In genomic region chr22:24291538-24292201, GRCh38 we compare ENCODE assay signal across 15 cellular contexts. TPM values are rescaled to one million over a fixed set of nuclear protein-coding genes. Genes with fewer than 3 reads are reported as not detected.
DNase-seq lines count a peak whose midpoint lies in the region; ATAC-seq, FAIRE-seq and TF ChIP-seq lines count a peak whose summit lies in the region.
"Had no signal": no experiment of that assay in that cellular context is flagged by ENCODE, and none has a peak within 500 bp of the region (broad histone marks: within the 10 kb centered on the region; RNA-seq: fewer than 3 reads in every experiment).

No MANE protein-coding gene starts in this region.

- no peak for FAIRE-seq in small intestine (lab: Jason Lieb, UNC)

- peaks cover 38% of the 10 kb centered on the region for H4K20me1 ChIP-seq in OCI-LY3 (ENCODE audit: insufficient read depth, low read length)

- peaks cover 60% of the 10 kb centered on the region for H3K79me2 ChIP-seq in OCI-LY3 (ENCODE audit: low read length)

- H3K4me3 ChIP-seq in OCI-LY3 (ENCODE audit: low read length), result peak overlapping the region; percentile 22; the same call in 1 of the 2 replicates
- H3K4me3 ChIP-seq in gastroesophageal sphincter, result no peak overlapping the region
- H3K4me3 ChIP-seq in small intestine (ENCODE audit: low read depth in 1 of 2, low read length in 2 of 2), result no peak overlapping the region
- no peak overlapping the region for H3K4me3 ChIP-seq in CD8-positive, alpha-beta T cell (ENCODE audit: low read depth, low read length)
- H3K4me3 ChIP-seq: GM23338 had no signal

- H3K36me3 Mint-ChIP-seq in CD8-positive, alpha-beta T cell, result peaks cover 5% of the 10 kb centered on the region
- no peaks in the 10 kb centered on the region for H3K36me3 Mint-ChIP-seq in Calu3 (ENCODE audit: insufficient read depth, unreplicated experiment)

- DNase-seq in small intestine (no peak), KBM-7 (no peak), Calu3 (no peak)
- no peak for DNase-seq in CD8-positive, alpha-beta T cell
- DNase-seq: activated CD4-positive, alpha-beta T cell treated with anti-CD3 and anti-CD28 coated beads for 1 hour; activated CD8-positive, alpha-beta memory T cell treated with anti-CD3 and anti-CD28 coated beads, Interleukin-2, amount 10 ng/mL, durations not matched to agents 7 days and 5 days; Caco-2; cortex of kidney; NCI-H1417 treated with DMSO at 0.1 percent for 48 hours had no signal

- no peaks in the 10 kb centered on the region for H3K9me3 Mint-ChIP-seq in CD8-positive, alpha-beta T cell
- H3K9me3 Mint-ChIP-seq in Calu3 (ENCODE audit: low read depth, unreplicated experiment), result no peaks in the 10 kb centered on the region
- H3K9me3 Mint-ChIP-seq: GM23338 had no signal

- H3K4me1 Mint-ChIP-seq in CD8-positive, alpha-beta T cell (ENCODE audit: low read depth), result peaks cover 39% of the 10 kb centered on the region
- H3K4me1 Mint-ChIP-seq in Calu3 (ENCODE audit: low read depth, unreplicated experiment), result peaks cover 27% of the 10 kb centered on the region

- no TSS peak for BruUV-seq in Calu3 (replicated peaks; lab: Mats Ljungman, UMichigan)

- CTCF ChIA-PET in CD8-positive, alpha-beta T cell (lab: Charles Lee), result no interaction called here
- CTCF ChIA-PET in Calu3 (lab: Charles Lee), result no interaction called here

- H3K36me3 ChIP-seq in OCI-LY3 (replicated peaks; ENCODE audit: low read depth, low read length) (no peaks in the 10 kb centered on the region), gastroesophageal sphincter (no peaks in the 10 kb centered on the region), small intestine (ENCODE audit: control insufficient read depth in 2 of 2, insufficient read depth in 2 of 2, low read length in 2 of 2) (no peaks in the 10 kb centered on the region)
- no peaks in the 10 kb centered on the region for H3K36me3 ChIP-seq in CD8-positive, alpha-beta T cell (ENCODE audit: insufficient read depth, low read length)

- H3K27me3 ChIP-seq in OCI-LY3 (ENCODE audit: low read depth, low read length) (no peaks in the 10 kb centered on the region), gastroesophageal sphincter (no peaks in the 10 kb centered on the region), small intestine (ENCODE audit: control insufficient read depth in 2 of 2, insufficient read depth in 2 of 2, low read length in 2 of 2) (no peaks in the 10 kb centered on the region)
- no peaks in the 10 kb centered on the region for H3K27me3 ChIP-seq in CD8-positive, alpha-beta T cell (ENCODE audit: insufficient read depth, low read length)

- 61 to 73% methylated on average over 2 to 3 of the region's 3 CpGs for WGBS in gastroesophageal sphincter (ENCODE audit: low coverage in 1 of 2), 2 donors
- 78 to 82% (median 81%) methylated on average over 3 of the region's 3 CpGs for WGBS in small intestine, 3 donors

- intact Hi-C loops in CD8-positive, alpha-beta T cell (cut with DNase I, micrococcal nuclease), result no loop called here
- intact Hi-C loops in Calu3 (cut with micrococcal nuclease; ENCODE audit: unreplicated experiment), result no loop called here

- ATAC-seq in gastroesophageal sphincter (no peak), GM18861 (IDR thresholded peaks at IDR 0.05; ENCODE audit: unreplicated experiment) (no peak)
- ATAC-seq in CD8-positive, alpha-beta T cell, result no peak
- ATAC-seq: activated CD8-positive, alpha-beta memory T cell treated with anti-CD3 and anti-CD28 coated beads, Interleukin-2, amount 10 ng/mL, durations not matched to agents 7 days and 5 days; GM23338 had no signal

- H3K4me1 ChIP-seq in OCI-LY3 (ENCODE audit: low read length) (peaks cover 24% of the 10 kb centered on the region), gastroesophageal sphincter (peaks cover 27 to 87% (median 28%) of the 10 kb centered on the region in 3 donors), small intestine (ENCODE audit: control insufficient read depth in 2 of 2, insufficient read depth in 1 of 2, low read depth in 1 of 2, low read length in 1 of 2) (peaks cover 2 to 5% of the 10 kb centered on the region in 2 donors)
- H3K4me1 ChIP-seq in CD8-positive, alpha-beta T cell (ENCODE audit: insufficient read depth, low read length), result peaks cover 19% of the 10 kb centered on the region

- in situ Hi-C loops in KBM-7 (cut with MboI; ENCODE audit: low pct_unique_long_range_greater_than_20kb, low sequenced_read_pairs), result loop anchor here (10.0 kb wide), 1 partner anchor 383 kb away; no protein-coding TSS in a partner anchor

- TF ChIP-seq EP300 in gastroesophageal sphincter (IDR thresholded peaks at IDR 0.05), result no peak

- H3K4me3 Mint-ChIP-seq in CD8-positive, alpha-beta T cell, result no peak overlapping the region
- no peak overlapping the region for H3K4me3 Mint-ChIP-seq in Calu3 (ENCODE audit: low read depth, unreplicated experiment)
- H3K4me3 Mint-ChIP-seq: activated CD8-positive, alpha-beta memory T cell treated with anti-CD3 and anti-CD28 coated beads, Interleukin-2, amount 10 ng/mL, durations not matched to agents 7 days and 5 days; GM23338 had no signal

- H3K27ac Mint-ChIP-seq in CD8-positive, alpha-beta T cell, result no peak overlapping the region
- H3K27ac Mint-ChIP-seq in Calu3 (ENCODE audit: unreplicated experiment), result no peak overlapping the region
- H3K27ac Mint-ChIP-seq: activated CD8-positive, alpha-beta memory T cell treated with anti-CD3 and anti-CD28 coated beads, Interleukin-2, amount 10 ng/mL, durations not matched to agents 7 days and 5 days; GM23338 had no signal

- TF ChIP-seq POLR2A in gastroesophageal sphincter (IDR thresholded peaks at IDR 0.05), result no peak

- POLR2A ChIA-PET in CD8-positive, alpha-beta T cell (lab: Charles Lee), result no interaction called here

- H3K4me2 ChIP-seq in OCI-LY3 (ENCODE audit: low read length), result peak overlapping the region; percentile 49
- H3K4me2 ChIP-seq: GM23338 had no signal

- H2AFZ ChIP-seq in OCI-LY3 (ENCODE audit: low read depth, low read length), result no peak overlapping the region
- H2AFZ ChIP-seq: GM23338 had no signal

- H3K9ac ChIP-seq in OCI-LY3 (ENCODE audit: low read length), result no peak overlapping the region

- H3K27me3 Mint-ChIP-seq in CD8-positive, alpha-beta T cell (ENCODE audit: low read depth), result no peaks in the 10 kb centered on the region
- no peaks in the 10 kb centered on the region for H3K27me3 Mint-ChIP-seq in Calu3 (ENCODE audit: unreplicated experiment)
- H3K27me3 Mint-ChIP-seq: activated CD8-positive, alpha-beta memory T cell treated with anti-CD3 and anti-CD28 coated beads, Interleukin-2, amount 10 ng/mL, durations not matched to agents 7 days and 5 days had no signal

- TF ChIP-seq CTCF in 22Rv1 (IDR thresholded peaks at IDR 0.05) (no peak), OCI-LY3 (IDR thresholded peaks at IDR 0.05; ENCODE audit: low read depth, low read length) (no peak), gastroesophageal sphincter (IDR thresholded peaks at IDR 0.05) (no peak), Calu3 (IDR thresholded peaks at IDR 0.05; ENCODE audit: unreplicated experiment) (no peak)
- no peak for TF ChIP-seq CTCF in CD8-positive, alpha-beta T cell (IDR thresholded peaks at IDR 0.05)

- H3K9me3 ChIP-seq in OCI-LY3 (ENCODE audit: insufficient read depth, low read length) (no peaks in the 10 kb centered on the region), gastroesophageal sphincter (no peaks in the 10 kb centered on the region), small intestine (ENCODE audit: control insufficient read depth, low read depth) (no peaks in the 10 kb centered on the region)
- no peaks in the 10 kb centered on the region for H3K9me3 ChIP-seq in CD8-positive, alpha-beta T cell (ENCODE audit: low read length)
- H3K9me3 ChIP-seq: Caco-2 had no signal

- H3K27ac ChIP-seq in 22Rv1 (peak overlapping the region; percentile 37), OCI-LY3 (ENCODE audit: low read length) (no peak overlapping the region), gastroesophageal sphincter (peak overlapping the region; percentile 76 to 89 (median 85)), small intestine (ENCODE audit: low read depth in 1 of 2, low read length in 1 of 2) (peak overlapping the region; percentile 7 to 9)
- H3K27ac ChIP-seq in CD8-positive, alpha-beta T cell (ENCODE audit: low read depth, low read length), result no peak overlapping the region
- H3K27ac ChIP-seq: epithelial cell of prostate had no signal

RNA-seq across cellular contexts. Expression of gene SPECC1L, which starts 21.0 kb away (rescaled TPM):
- total RNA-seq in gastroesophageal sphincter (100 to 1,000 TPM in 2 of 4 donors, 10 to 100 TPM in 2; 62.3 to 110 (median 92.5) TPM), Calu3 (2022) (52.2 and 53.4 TPM in 2 replicates)
- 10 to 100 TPM in 1 of 3 donors, 1 to 10 TPM in 2; 6.0 to 12.5 (median 7.3) TPM for polyA plus RNA-seq in small intestine
- 10 to 100 TPM; 24.7 to 28.6 TPM for total RNA-seq in CD8-positive, alpha-beta T cell

RNA-seq across cellular contexts. Expression of gene GGT5, which starts 46.8 kb away (rescaled TPM):
- total RNA-seq in gastroesophageal sphincter (10 to 100 TPM; 26.3 to 38.9 (median 34.7) TPM), Calu3 (2022) (0.28 and 0.64 TPM in 2 replicates)
- polyA plus RNA-seq in small intestine, result 10 to 100 TPM in 2 of 3 donors, under 1 TPM in 1; 0.67 to 31.2 (median 10.8) TPM
- total RNA-seq in CD8-positive, alpha-beta T cell, result not detected
- total RNA-seq: GM23338 had no signal
- polyA plus RNA-seq: GM23338 had no signal

Comparison
In these comparisons a context has a peak if more than half of its experiments do, and no peak if none do; other contexts are left out.
1. H3K27ac ChIP-seq: peak in 22Rv1 (single experiment), gastroesophageal sphincter (4 of 4) and small intestine (2 of 2); none in OCI-LY3 (single experiment) and CD8-positive, alpha-beta T cell (single experiment).
2. RNA of gene GGT5, which starts 46.8 kb away (total RNA-seq): 26.3 to 38.9 TPM in gastroesophageal sphincter; 0.28 to 0.64 TPM in Calu3 and not detected in CD8-positive, alpha-beta T cell; every median in the first group is over 10 times any median in the second.